20 cellular contexts compared by ENCODE assay signal in the genomic region with DNA sequence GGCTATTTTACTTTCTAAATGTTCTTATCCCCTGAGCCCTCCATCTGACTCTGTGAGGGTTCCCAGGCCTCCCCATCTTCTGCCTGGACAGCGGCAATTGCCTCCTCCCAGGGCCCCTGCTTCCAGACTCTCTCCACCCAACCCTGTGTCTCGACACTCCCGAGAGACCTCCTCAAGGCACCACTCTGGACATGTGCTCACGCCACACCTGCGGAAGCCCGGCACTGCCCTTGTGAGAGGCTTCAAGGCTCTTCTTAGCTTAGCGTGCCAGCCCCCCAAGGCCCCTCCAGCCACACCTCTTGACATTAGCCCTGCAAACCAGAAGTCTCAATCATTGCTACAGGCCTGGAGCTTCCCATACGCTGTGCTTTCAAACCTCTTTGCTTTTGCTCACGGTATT.
A peak's percentile ranks its signal among the peaks of the same experiment; 100 is the strongest.
DNase-seq lines count a peak whose midpoint lies in the region; ATAC-seq, FAIRE-seq and TF ChIP-seq lines count a peak whose summit lies in the region.
"Had no signal": no experiment of that assay in that cellular context is flagged by ENCODE, and none has a peak within 500 bp of the region (broad histone marks: within the 10 kb centered on the region; RNA-seq: fewer than 3 reads in every experiment).

No MANE protein-coding gene starts in this region.

- no peak for TF ChIP-seq EP300 in HepG2 (IDR thresholded peaks at IDR 0.05; ENCODE audit: low read depth in 2 of 2, low read length in 2 of 2)
- TF ChIP-seq EP300 in HepG2 (CRISPR knock-in tag; IDR thresholded peaks at IDR 0.05; ENCODE audit: borderline replicate concordance), result no peak
- TF ChIP-seq EP300 in H1 (IDR thresholded peaks at IDR 0.05; ENCODE audit: borderline replicate concordance in 1 of 2, low read depth in 2 of 2, low read length in 2 of 2), result no peak

- H3K4me3 ChIP-seq in right lobe of liver (no peak overlapping the region), HepG2 (replicated peaks in 1 of 3; ENCODE audit: insufficient read depth in 1 of 3, low read depth in 2 of 3, low read length in 3 of 3) (no peak overlapping the region), H1 (ENCODE audit: extremely low read depth in 1 of 4, insufficient read depth in 2 of 4, low read depth in 3 of 4, low read length in 4 of 4) (no peak overlapping the region), mucosa of descending colon (no peak overlapping the region), ascending aorta (no peak overlapping the region)
- H3K4me3 ChIP-seq: A549, GM23248 had no signal

- H2AFZ ChIP-seq in HepG2 (ENCODE audit: low read length), result no peak overlapping the region
- H2AFZ ChIP-seq in H1 (ENCODE audit: low read length), result no peak overlapping the region
- H2AFZ ChIP-seq: GM23248 had no signal

- H3K18ac ChIP-seq in H1 (ENCODE audit: extremely low read depth, low read length), result no peak overlapping the region

- 0 out of 2 replicates have a peak overlapping the region, but pooled peaks have one; percentile 68 for H2BK12ac ChIP-seq in H1 (ENCODE audit: low read depth, low read length)

- no TSS peak for BruUV-seq in HepG2 (replicated peaks; lab: Mats Ljungman, UMichigan)

- CTCF ChIA-PET in HepG2 (lab: Yijun Ruan, JAX; ENCODE audit: low intra/inter-chr PET ratio, low total read pairs), result no interaction called here
- CTCF ChIA-PET in H1 (lab: Charles Lee; ENCODE audit: partially characterized antibody), result interaction anchor here (1.0 to 1.6 kb wide), 4 partner anchors 8 to 78 kb away, joined by 3 to 4 read pairs (median 3); no protein-coding TSS in a partner anchor

- no peak overlapping the region for H2BK15ac ChIP-seq in H1 (ENCODE audit: low read length)

- no peak overlapping the region for H3K4ac ChIP-seq in H1 (replicated peaks; ENCODE audit: insufficient read length, low read depth, low read length)

- H3K27me3 ChIP-seq in right lobe of liver (no peaks in the 10 kb centered on the region), HepG2 (ENCODE audit: control insufficient read depth in 1 of 2, insufficient read depth in 2 of 2, low read length in 2 of 2) (no peaks in the 10 kb centered on the region), H1 (replicated peaks in 1 of 4; ENCODE audit: control insufficient read depth in 3 of 4, extremely low read depth in 1 of 4, insufficient read depth in 3 of 4, low read length in 3 of 4) (no peaks in the 10 kb centered on the region), ascending aorta (no peaks in the 10 kb centered on the region)

- TF ChIP-seq POLR2A in right lobe of liver (IDR thresholded peaks at IDR 0.05), result no peak
- no peak for TF ChIP-seq POLR2A in HepG2 (IDR thresholded peaks at IDR 0.05; ENCODE audit: insufficient read depth in 1 of 2, low read depth in 2 of 2, low read length in 2 of 2)
- TF ChIP-seq POLR2A in H1 (IDR thresholded peaks at IDR 0.05; ENCODE audit: control extremely low read depth in 1 of 2, low read depth in 2 of 2, low read length in 2 of 2), result no peak

- POLR2A ChIA-PET in HepG2 (lab: Yijun Ruan, JAX), result interaction anchor here (3.0 kb wide), 1 partner anchor 10 kb away, joined by 10 read pairs; no protein-coding TSS in a partner anchor
- POLR2A ChIA-PET in H1 (lab: Charles Lee; ENCODE audit: partially characterized antibody), result interaction anchor here (0.8 to 1.5 kb wide), 3 partner anchors 8 to 20 kb away, joined by 3 to 4 read pairs (median 4); no protein-coding TSS in a partner anchor

- intact Hi-C loops in right lobe of liver (cut with DNase I) (no loop called here), HepG2 (cut with micrococcal nuclease; ENCODE audit: unreplicated experiment) (no loop called here), posterior vena cava (cut with DNase I) (no loop called here), mucosa of descending colon (cut with DNase I, micrococcal nuclease) (no loop called here), ascending aorta (cut with DNase I) (no loop called here)

- H2BK5ac ChIP-seq in H1 (ENCODE audit: low read depth, low read length), result peak overlapping the region; percentile 68; the same call in 1 of the 2 replicates

- peaks cover 5% of the 10 kb centered on the region; the same call in 1 of the 2 replicates for H3K79me1 ChIP-seq in H1 (ENCODE audit: low read depth, low read length)

- H3K27ac ChIP-seq in right lobe of liver (peak overlapping the region in 2 of 3 donors; percentile 42 to 73), HepG2 (ENCODE audit: extremely low read length, insufficient read depth, low read length) (no peak overlapping the region), H1 (ENCODE audit: low read depth, low read length) (no peak overlapping the region), ascending aorta (no peak overlapping the region)
- H3K27ac ChIP-seq: 22Rv1, A549, C4-2B, GM23248 had no signal

- H3K14ac ChIP-seq in H1 (ENCODE audit: insufficient read length), result no peak overlapping the region

- no peak overlapping the region for H2AK5ac ChIP-seq in H1 (ENCODE audit: low read depth, low read length)

- H4K20me1 ChIP-seq in HepG2 (ENCODE audit: insufficient read depth, low read length) (no peaks in the 10 kb centered on the region), H1 (replicated peaks in 1 of 2; ENCODE audit: control insufficient read depth in 1 of 2, insufficient read depth in 2 of 2, low read length in 2 of 2) (no peaks in the 10 kb centered on the region)

- H3K23ac ChIP-seq in H1 (ENCODE audit: insufficient read length), result no peak overlapping the region

- H3K56ac ChIP-seq in H1 (replicated peaks; ENCODE audit: insufficient read length, low read depth, low read length), result no peak overlapping the region

- H2BK120ac ChIP-seq in H1 (replicated peaks; ENCODE audit: low read depth, low read length), result no peak overlapping the region

- H3K23me2 ChIP-seq in H1 (ENCODE audit: low read depth, low read length), result no peaks in the 10 kb centered on the region

- in situ Hi-C loops in HepG2 (cut with HindIII; ENCODE audit: extremely low pct_ligation_motif_present, low pct_unique_long_range_greater_than_20kb), result no loop called here

- H4K91ac ChIP-seq in H1 (replicated peaks; ENCODE audit: insufficient read length, low read length), result no peak overlapping the region

- FAIRE-seq in HepG2 (lab: Jason Lieb, UNC) (no peak), H1 (lab: Jason Lieb, UNC) (no peak)
- FAIRE-seq: A549, D721Med, G401.6, GM12891 had no signal

- TF ChIP-seq RAD21 in HepG2 (CRISPR knock-in tag; IDR thresholded peaks at IDR 0.05) (no peak), H1 (IDR thresholded peaks at IDR 0.05 in 1 of 2, conservative IDR thresholded peaks at IDR 0.05 in 1 of 2; ENCODE audit: low read depth in 2 of 2, low read length in 2 of 2) (no peak)

- peak overlapping the region; percentile 62; the same call in 1 of the 2 replicates for H2BK20ac ChIP-seq in H1 (ENCODE audit: low read length)

- H3K4me1 ChIP-seq in right lobe of liver, result peaks cover 0 to 54% (median 20%) of the 10 kb centered on the region in 4 donors
- peaks cover 60% of the 10 kb centered on the region for H3K4me1 ChIP-seq in HepG2 (ENCODE audit: insufficient read depth, low read length)
- H3K4me1 ChIP-seq in H1 (replicated peaks in 1 of 4; ENCODE audit: control insufficient read depth in 3 of 4, insufficient read depth in 4 of 4, low read length in 3 of 4), result peaks cover 11 to 20% (median 16%) of the 10 kb centered on the region in 4 experiments
- peaks cover 23% of the 10 kb centered on the region for H3K4me1 ChIP-seq in mucosa of descending colon (ENCODE audit: low read depth)
- no peaks in the 10 kb centered on the region for H3K4me1 ChIP-seq in ascending aorta
- H3K4me1 ChIP-seq: A549 had no signal

- DNase-seq in right lobe of liver, result no peak
- no peak for DNase-seq in HepG2 (ENCODE audit: low spot score)
- DNase-seq in H1 (ENCODE audit: low read depth in 1 of 2, low spot score in 2 of 2), result no peak
- peak; percentile 78 for DNase-seq in posterior vena cava (ENCODE audit: low spot score)
- DNase-seq in mucosa of descending colon, result no peak
- no peak for DNase-seq in ascending aorta (ENCODE audit: low spot score in 2 of 2)
- DNase-seq in activated CD8-positive, alpha-beta memory T cell treated with anti-CD3 and anti-CD28 coated beads, Interleukin-2, amount 50 U/mL, for 48 hours, result no peak
- DNase-seq: AML-193; Caco-2; CD4-positive, alpha-beta T cell; GM23248; H7; IMR-90 had no signal

- no peak overlapping the region for H4K5ac ChIP-seq in H1 (ENCODE audit: insufficient read length, low read depth, low read length)

- 95% methylated on average over 4 of the region's 9 CpGs for WGBS in right lobe of liver (ENCODE audit: insufficient coverage, low coverage, low lambda C conversion rate, missing lambda C conversion rate)
- WGBS in HepG2 (ENCODE audit: low lambda C conversion rate), result 98% methylated on average over 9 of the region's 9 CpGs
- whole genome bisulfite sequencing in H1 (ENCODE audit: extremely low coverage in 1 of 2, insufficient coverage in 1 of 2, insufficient read length in 1 of 2, insufficient replicate concordance in 2 of 2, low coverage in 1 of 2, low lambda C conversion rate in 2 of 2, missing lambda C conversion rate in 1 of 2), 2 experiments, result 86% methylated on average over 9 of the region's 9 CpGs; no CpG with 5 or more reads in 1 of the 2 experiments

- H3K9ac ChIP-seq in HepG2 (ENCODE audit: insufficient read depth, low read depth, low read length) (no peak overlapping the region), H1 (replicated peaks in 1 of 4; ENCODE audit: extremely low read depth in 1 of 4, low read depth in 3 of 4, low read length in 3 of 4) (no peak overlapping the region; a peak in 1 of 7 replicates)
- H3K9ac ChIP-seq: GM23248 had no signal

- H3K4me2 ChIP-seq in HepG2 (ENCODE audit: low read depth, low read length) (no peak overlapping the region), H1 (ENCODE audit: insufficient read depth in 1 of 2, low read depth in 2 of 2, low read length in 2 of 2) (peak overlapping the region; percentile 5 to 15; a peak in 1 of 4 replicates)
- H3K4me2 ChIP-seq: A549 had no signal

- H3K9me3 ChIP-seq in right lobe of liver (no peaks in the 10 kb centered on the region), HepG2 (ENCODE audit: low read length) (no peaks in the 10 kb centered on the region), H1 (ENCODE audit: insufficient read depth in 2 of 2, low read depth in 1 of 2, low read length in 1 of 2) (no peaks in the 10 kb centered on the region), mucosa of descending colon (no peaks in the 10 kb centered on the region), ascending aorta (no peaks in the 10 kb centered on the region)
- H3K9me3 ChIP-seq: A549, Caco-2 had no signal

- H3K36me3 ChIP-seq in right lobe of liver, result no peaks in the 10 kb centered on the region
- no peaks in the 10 kb centered on the region; a peak in 1 of 5 replicates for H3K36me3 ChIP-seq in HepG2 (replicated peaks in 1 of 2; ENCODE audit: control insufficient read depth in 1 of 2, insufficient read depth in 2 of 2, low read length in 2 of 2)
- no peaks in the 10 kb centered on the region for H3K36me3 ChIP-seq in H1 (ENCODE audit: control insufficient read depth in 2 of 4, insufficient read depth in 4 of 4, low read length in 3 of 4)
- no peaks in the 10 kb centered on the region for H3K36me3 ChIP-seq in mucosa of descending colon (ENCODE audit: low read depth)
- H3K36me3 ChIP-seq in ascending aorta, result no peaks in the 10 kb centered on the region

- ATAC-seq in right lobe of liver (no peak), HepG2 (no peak), mucosa of descending colon (no peak), GM18519 (IDR thresholded peaks at IDR 0.05; ENCODE audit: low FRiP score, unreplicated experiment) (no peak)

- H3K79me2 ChIP-seq in HepG2 (ENCODE audit: insufficient read depth, low read length), result no peaks in the 10 kb centered on the region
- no peaks in the 10 kb centered on the region for H3K79me2 ChIP-seq in H1 (ENCODE audit: control insufficient read depth in 1 of 2, insufficient read depth in 2 of 2, low read length in 2 of 2)

- no peak overlapping the region for H4K8ac ChIP-seq in H1 (ENCODE audit: extremely low read depth, insufficient read depth, low read length)

- TF ChIP-seq CTCF in right lobe of liver (IDR thresholded peaks at IDR 0.05) (no peak), HepG2 (CRISPR knock-in tag; IDR thresholded peaks at IDR 0.05) (no peak), H1 (IDR thresholded peaks at IDR 0.05; ENCODE audit: control extremely low read depth in 1 of 3, insufficient read depth in 1 of 3, low read depth in 1 of 3, low read length in 3 of 3) (no peak), mucosa of descending colon (IDR thresholded peaks at IDR 0.05) (no peak), ascending aorta (IDR thresholded peaks at IDR 0.05) (no peak)

Comparison
In these comparisons a context has a peak if more than half of its experiments do, and no peak if none do; other contexts are left out.
1. H3K27ac ChIP-seq: peak in right lobe of liver (2 of 3); none in HepG2 (single experiment), H1 (single experiment) and ascending aorta (0 of 2).